1 cellular context compared by ENCODE assay signal in genomic region chr15:43150171-43150929, GRCh38.
TF ChIP-seq lines count a peak whose summit lies in the region.

No MANE protein-coding gene starts in this region.

TF ChIP-seq in HCT116, 20 proteins besides CTCF, POLR2A, EP300 and RAD21 (continued from another document):
- no peak for TF ChIP-seq ZBTB33 (IDR thresholded peaks at IDR 0.05; ENCODE audit: extremely low read depth, insufficient replicate concordance, low read length)
- no peak for TF ChIP-seq YY1 (IDR thresholded peaks at IDR 0.05; ENCODE audit: extremely low read depth, insufficient replicate concordance, low read depth, low read length)
- no peak for TF ChIP-seq CBX3 (IDR thresholded peaks at IDR 0.05; ENCODE audit: low read depth)
